In genomic region chr2:230007931-230008707, GRCh38 we compare ENCODE assay signal across 8 cellular contexts.
A peak's percentile ranks its signal among the peaks of the same experiment; 100 is the strongest.
DNase-seq lines count a peak whose midpoint lies in the region; ATAC-seq, FAIRE-seq and TF ChIP-seq lines count a peak whose summit lies in the region.

No MANE protein-coding gene starts in this region.

- no peak for TF ChIP-seq POLR2A in heart left ventricle (IDR thresholded peaks at IDR 0.05)

- no peak overlapping the region for H3K4me3 Mint-ChIP-seq in activated naive CD8-positive, alpha-beta T cell treated with anti-CD3 and anti-CD28 coated beads, Interleukin-2, amount 50 U/mL, for 24 hours

- peak; percentile 77 to 87 (median 83) for TF ChIP-seq CTCF in heart left ventricle (IDR thresholded peaks at IDR 0.05)

- no peaks in the 10 kb centered on the region for H3K27me3 Mint-ChIP-seq in activated naive CD8-positive, alpha-beta T cell treated with anti-CD3 and anti-CD28 coated beads, Interleukin-2, amount 50 U/mL, for 24 hours

- H3K4me1 ChIP-seq in heart left ventricle = peaks cover 0 to 9% (median 2%) of the 10 kb centered on the region in 12 donors

- H3K27ac ChIP-seq in heart left ventricle = no peak overlapping the region

- FAIRE-seq in A204.1 (lab: Jason Lieb, UNC) = peak; percentile 92
- peak; percentile 93 for FAIRE-seq in GM18507 (lab: Jason Lieb, UNC)
- no peak for FAIRE-seq in urothelium cell line (lab: Jason Lieb, UNC)

- intact Hi-C loops in heart left ventricle (cut with DNase I) = loop anchor here (1.0 to 5.0 kb wide), 11 partner anchors 59 to 604 kb away; partner anchors contain the start of gene SLC16A14 (in 4 of the 10)

- WGBS in heart left ventricle, 4 donors = 46 to 54% (median 52%) methylated on average over 12 of the region's 12 CpGs

- ATAC-seq in activated naive CD8-positive, alpha-beta T cell treated with anti-CD3 and anti-CD28 coated beads, Interleukin-2, amount 50 U/mL, for 24 hours = peak; percentile 75
- peak; percentile 47 to 62 (median 58) for ATAC-seq in heart left ventricle

- no peak overlapping the region for H3K27ac Mint-ChIP-seq in activated naive CD8-positive, alpha-beta T cell treated with anti-CD3 and anti-CD28 coated beads, Interleukin-2, amount 50 U/mL, for 24 hours

- peaks cover 7% of the 10 kb centered on the region for H3K4me1 Mint-ChIP-seq in activated naive CD8-positive, alpha-beta T cell treated with anti-CD3 and anti-CD28 coated beads, Interleukin-2, amount 50 U/mL, for 24 hours

- no peaks in the 10 kb centered on the region for H3K9me3 Mint-ChIP-seq in activated naive CD8-positive, alpha-beta T cell treated with anti-CD3 and anti-CD28 coated beads, Interleukin-2, amount 50 U/mL, for 24 hours

- no peaks in the 10 kb centered on the region for H3K27me3 ChIP-seq in heart left ventricle

- H3K36me3 Mint-ChIP-seq in activated naive CD8-positive, alpha-beta T cell treated with anti-CD3 and anti-CD28 coated beads, Interleukin-2, amount 50 U/mL, for 24 hours (ENCODE audit: low read depth) = no peaks in the 10 kb centered on the region

- H3K36me3 ChIP-seq in heart left ventricle = no peaks in the 10 kb centered on the region

- DNase-seq in GM18507 (ENCODE audit: extremely low spot score, insufficient read length, low read depth) (peak; percentile 22), NCI-H1048 (lab: John Stamatoyannopoulos, UW) (peak; percentile 28), T follicular helper cell (ENCODE audit: low read depth) (peak; percentile 64), heart left ventricle (peak; percentile 56 to 84 (median 69)), pulmonary artery endothelial cell (ENCODE audit: low read depth, low spot score) (peak; percentile 39), urothelium cell line (ENCODE audit: low spot score) (peak; percentile 50)
- DNase-seq in activated naive CD8-positive, alpha-beta T cell treated with anti-CD3 and anti-CD28 coated beads, Interleukin-2, amount 50 U/mL, for 24 hours = peak; percentile 87

- H3K4me3 ChIP-seq in heart left ventricle = peak overlapping the region in 7 of 12 donors; percentile 4 to 36 (median 20)

- no peaks in the 10 kb centered on the region for H3K9me3 ChIP-seq in heart left ventricle

Comparison
In these comparisons a context has a peak if more than half of its experiments do, and no peak if none do; other contexts are left out.
1. DNase-seq: peak in every context shown above with its lines; median percentile 87 in activated naive CD8-positive, alpha-beta T cell treated with anti-CD3 and anti-CD28 coated beads, Interleukin-2, amount 50 U/mL, for 24 hours; 69 in heart left ventricle; 64 in T follicular helper cell; 50 in urothelium cell line; 39 in pulmonary artery endothelial cell; 28 in NCI-H1048; 22 in GM18507.